23 cellular contexts compared by ENCODE assay signal in the genomic region with DNA sequence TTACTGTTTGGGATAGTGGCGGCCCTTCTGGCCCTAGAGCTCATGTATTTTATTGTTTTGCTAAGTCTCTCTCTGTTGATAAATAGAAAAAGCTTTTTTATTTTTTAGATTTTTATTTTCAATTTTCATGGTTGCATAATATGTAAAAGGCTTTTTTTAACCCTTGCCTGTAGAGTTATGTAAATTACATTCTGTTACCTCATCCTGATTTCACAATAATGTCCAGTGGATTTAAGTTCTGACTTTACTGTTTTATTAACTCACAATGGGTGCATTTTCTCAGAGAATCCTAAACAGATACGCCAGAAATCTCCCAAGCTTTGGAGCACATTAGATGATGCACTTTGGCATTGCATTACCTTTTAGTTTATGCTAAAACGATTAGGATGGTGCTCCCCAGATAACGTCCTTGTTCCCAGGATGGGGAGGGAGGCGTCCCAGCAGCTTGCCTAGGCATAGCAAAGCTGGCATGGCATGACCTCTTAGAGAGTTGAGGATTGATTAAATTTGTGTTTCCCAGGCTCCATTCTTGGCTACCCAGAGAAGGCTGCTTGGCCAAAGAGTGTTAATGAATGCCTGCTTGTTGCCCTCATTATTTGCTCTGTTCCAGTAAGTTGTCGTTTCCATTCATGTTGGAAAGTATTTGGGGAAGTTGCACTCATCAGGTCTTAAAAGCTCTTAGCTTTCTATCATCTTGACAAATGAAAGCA. TPM values are rescaled to one million over a fixed set of nuclear protein-coding genes. Genes with fewer than 3 reads are reported as not detected.
DNase-seq lines count a peak whose midpoint lies in the region; ATAC-seq and TF ChIP-seq lines count a peak whose summit lies in the region.
"Had no signal": no experiment of that assay in that cellular context is flagged by ENCODE, and none has a peak within 500 bp of the region (broad histone marks: within the 10 kb centered on the region; RNA-seq: fewer than 3 reads in every experiment).

No MANE protein-coding gene starts in this region.

- in situ Hi-C loops in GM23248 (cut with MboI): no loop called here

- H3K36me3 ChIP-seq in GM23248 (ENCODE audit: low read depth) (peaks cover 49% of the 10 kb centered on the region), adipocyte (ENCODE audit: control insufficient read depth, insufficient read depth, low read length, severe bottlenecking) (peaks cover 72% of the 10 kb centered on the region), smooth muscle cell (ENCODE audit: low read depth) (peaks cover 25% of the 10 kb centered on the region)

- DNase-seq in NCI-H1436 (lab: John Stamatoyannopoulos, UW): peak; percentile 66
- DNase-seq in NCI-H1436 treated with DMSO at 0.1 percent for 48 hours (lab: John Stamatoyannopoulos, UW): no peak
- no peak for DNase-seq in GM23248
- no peak for DNase-seq in adipocyte (ENCODE audit: low read depth)
- DNase-seq in iris pigment epithelial cell (ENCODE audit: low read depth): peak; percentile 58
- no peak for DNase-seq in smooth muscle cell (lab: John Stamatoyannopoulos, UW; ENCODE audit: unreplicated experiment)
- no peak for DNase-seq in activated naive CD4-positive, alpha-beta T cell treated with anti-CD3 and anti-CD28 coated beads, Interleukin-2, amount 50 U/mL, for 72 hours (ENCODE audit: low spot score in 2 of 2)
- DNase-seq: activated CD4-positive, alpha-beta T cell treated with anti-CD3 and anti-CD28 coated beads, Interleukin-2, amount 10 ng/mL, durations not matched to agents 7 days and 5 days; activated naive CD4-positive, alpha-beta T cell; activated T-cell treated with anti-CD3 and anti-CD28 coated beads, Interleukin-2, amount 50 U/mL, for 72 hours; adrenal gland; CD4-positive, alpha-beta T cell; colonic mucosa; effector memory CD4-positive, alpha-beta T cell; psoas muscle; stimulated activated naive CD8-positive, alpha-beta T cell treated with anti-CD3 and anti-CD28 coated beads, Interleukin-15, Interleukin-2, amounts not matched to agents 100 U/mL and 50 U/mL, for 24 hours; T1000 had no signal

- H3K4me3 ChIP-seq in GM23248 (no peak overlapping the region), adipocyte (ENCODE audit: low read length) (peak overlapping the region; percentile 42), smooth muscle cell (no peak overlapping the region)
- H3K4me3 ChIP-seq: adrenal gland, colonic mucosa, gastroesophageal sphincter, GM23338, hepatocyte, psoas muscle had no signal

- no peaks in the 10 kb centered on the region for H3K9me3 Mint-ChIP-seq in activated naive CD4-positive, alpha-beta T cell treated with anti-CD3 and anti-CD28 coated beads, Interleukin-2, amount 50 U/mL, for 72 hours
- H3K9me3 Mint-ChIP-seq: activated CD4-positive, alpha-beta T cell treated with anti-CD3 and anti-CD28 coated beads, Interleukin-2, amount 10 ng/mL, durations not matched to agents 7 days and 5 days; activated T-cell treated with anti-CD3 and anti-CD28 coated beads, Interleukin-2, amount 50 U/mL, for 72 hours; CD4-positive, alpha-beta T cell; GM23338 had no signal

- H4K20me1 ChIP-seq in GM23248 (ENCODE audit: insufficient read depth): no peaks in the 10 kb centered on the region
- no peaks in the 10 kb centered on the region for H4K20me1 ChIP-seq in smooth muscle cell (ENCODE audit: low read depth)

- H3F3A ChIP-seq in GM23248 (ENCODE audit: insufficient read depth) (peaks cover 33% of the 10 kb centered on the region), smooth muscle cell (ENCODE audit: low read depth) (peaks cover 19% of the 10 kb centered on the region)

- H3K4me2 ChIP-seq in GM23248 (ENCODE audit: unreplicated experiment): no peak overlapping the region
- no peak overlapping the region for H3K4me2 ChIP-seq in smooth muscle cell
- H3K4me2 ChIP-seq: GM23338, hepatocyte had no signal

- peaks cover 20 to 38% of the 10 kb centered on the region in 2 donors for H3K36me3 Mint-ChIP-seq in activated naive CD4-positive, alpha-beta T cell treated with anti-CD3 and anti-CD28 coated beads, Interleukin-2, amount 50 U/mL, for 72 hours

- H3K27me3 ChIP-seq in GM23248 (replicated peaks; ENCODE audit: insufficient read depth) (no peaks in the 10 kb centered on the region), adipocyte (replicated peaks; ENCODE audit: control insufficient read depth, insufficient read depth, low read length) (no peaks in the 10 kb centered on the region), smooth muscle cell (ENCODE audit: low read depth) (no peaks in the 10 kb centered on the region)
- H3K27me3 ChIP-seq: adrenal gland, colonic mucosa, gastroesophageal sphincter, hepatocyte, neutrophil had no signal

- ATAC-seq in HG03039 (IDR thresholded peaks at IDR 0.05; ENCODE audit: unreplicated experiment): no peak
- no peak for ATAC-seq in activated naive CD4-positive, alpha-beta T cell treated with anti-CD3 and anti-CD28 coated beads, Interleukin-2, amount 50 U/mL, for 72 hours
- ATAC-seq: activated T-cell treated with anti-CD3 and anti-CD28 coated beads, Interleukin-2, amount 50 U/mL, for 72 hours; gastroesophageal sphincter; GM23338; psoas muscle; stimulated activated naive CD8-positive, alpha-beta T cell treated with anti-CD3 and anti-CD28 coated beads, Interleukin-15, Interleukin-2, amounts not matched to agents 100 U/mL and 50 U/mL, for 24 hours had no signal

- H3K27ac ChIP-seq in GM23248 (peak overlapping the region; percentile 63), smooth muscle cell (ENCODE audit: low read depth) (no peak overlapping the region)
- H3K27ac ChIP-seq: colonic mucosa, gastroesophageal sphincter, hepatocyte, neutrophil, psoas muscle had no signal

- no peak overlapping the region for H3K9ac ChIP-seq in GM23248
- peak overlapping the region; percentile 54 for H3K9ac ChIP-seq in adipocyte (ENCODE audit: low read length)
- H3K9ac ChIP-seq in smooth muscle cell (ENCODE audit: low read depth): no peak overlapping the region

- WGBS in GM23248 (ENCODE audit: low coverage in 1 of 2, low lambda C conversion rate in 2 of 2, missing lambda C conversion rate in 2 of 2), 2 experiments: 70 to 71% methylated on average over 6 of the region's 6 CpGs
- WGBS in smooth muscle cell (ENCODE audit: low lambda C conversion rate): 92% methylated on average over 6 of the region's 6 CpGs

- TF ChIP-seq CTCF in smooth muscle cell (IDR thresholded peaks at IDR 0.05; ENCODE audit: borderline replicate concordance, insufficient read depth, poor library complexity, severe bottlenecking): no peak

- H3K9me2 ChIP-seq in GM23248 (ENCODE audit: insufficient read depth): no peaks in the 10 kb centered on the region

- no peak overlapping the region for H2AFZ ChIP-seq in GM23248
- H2AFZ ChIP-seq in smooth muscle cell (ENCODE audit: low read depth): no peak overlapping the region
- H2AFZ ChIP-seq: GM23338, hepatocyte had no signal

- H3K9me3 ChIP-seq in GM23248 (ENCODE audit: low read depth) (no peaks in the 10 kb centered on the region), adipocyte (ENCODE audit: control insufficient read depth, low read length) (no peaks in the 10 kb centered on the region), smooth muscle cell (replicated peaks; ENCODE audit: low read depth) (no peaks in the 10 kb centered on the region)
- H3K9me3 ChIP-seq: adrenal gland, colonic mucosa, gastroesophageal sphincter, neutrophil, psoas muscle had no signal

- H3K4me1 ChIP-seq in GM23248 (ENCODE audit: insufficient read depth) (peaks cover 38% of the 10 kb centered on the region), adipocyte (ENCODE audit: control insufficient read depth, insufficient read depth, low read length) (peaks cover 43% of the 10 kb centered on the region), smooth muscle cell (ENCODE audit: low read depth) (no peaks in the 10 kb centered on the region)
- H3K4me1 ChIP-seq: colonic mucosa, psoas muscle had no signal

- no peak overlapping the region for H3K27ac Mint-ChIP-seq in activated naive CD4-positive, alpha-beta T cell treated with anti-CD3 and anti-CD28 coated beads, Interleukin-2, amount 50 U/mL, for 72 hours
- H3K27ac Mint-ChIP-seq: activated CD4-positive, alpha-beta T cell treated with anti-CD3 and anti-CD28 coated beads, Interleukin-2, amount 10 ng/mL, durations not matched to agents 7 days and 5 days; activated T-cell treated with anti-CD3 and anti-CD28 coated beads, Interleukin-2, amount 50 U/mL, for 72 hours; CD4-positive, alpha-beta T cell; GM23338 had no signal

- H3K79me2 ChIP-seq in GM23248 (ENCODE audit: insufficient read depth) (peaks cover 88% of the 10 kb centered on the region), smooth muscle cell (ENCODE audit: low read depth) (no peaks in the 10 kb centered on the region)

RNA-seq across cellular contexts. Expression of a gene that starts 17.1 kb away (rescaled TPM):
- total RNA-seq in GM23248 (2014; rRNA removed; shearing (Covaris generic)): 12.2 and 16.8 TPM in 2 replicates
- polyA plus RNA-seq in GM23248 (2016; fragmentation: Nextera tagmentation; extraction: Ambion mirVana) (9.5 TPM in 2 replicates), smooth muscle cell (2.3 and 2.9 TPM in 2 replicates)
- total RNA-seq in smooth muscle cell: 5.2 and 6.2 TPM in 2 replicates
- total RNA-seq in activated naive CD4-positive, alpha-beta T cell treated with anti-CD3 and anti-CD28 coated beads, Interleukin-2, amount 50 U/mL, for 72 hours: 10 to 100 TPM; 11.3 to 11.4 TPM

RNA-seq across cellular contexts. Expression of a gene that starts 38.9 kb away (rescaled TPM):
- total RNA-seq in GM23248 (2014; rRNA removed; shearing (Covaris generic)): 1.3 and 1.6 TPM in 2 replicates
- polyA plus RNA-seq in GM23248 (2016; fragmentation: Nextera tagmentation; extraction: Ambion mirVana) (0.84 and 0.86 TPM in 2 replicates), smooth muscle cell (18.1 and 57.4 TPM in 2 replicates)
- total RNA-seq in smooth muscle cell: 52.3 and 59.6 TPM in 2 replicates
- 1 to 10 TPM; 1.0 to 1.8 TPM for total RNA-seq in activated naive CD4-positive, alpha-beta T cell treated with anti-CD3 and anti-CD28 coated beads, Interleukin-2, amount 50 U/mL, for 72 hours
- total RNA-seq: A172; activated CD4-positive, alpha-beta T cell treated with anti-CD3 and anti-CD28 coated beads, Interleukin-2, amount 10 ng/mL, durations not matched to agents 7 days and 5 days had no signal

Comparison
In these comparisons a context has a peak if more than half of its experiments do, and no peak if none do; other contexts are left out.
1. DNase-seq: peak in NCI-H1436 (single experiment) and iris pigment epithelial cell (single experiment); none in NCI-H1436 treated with DMSO at 0.1 percent for 48 hours (single experiment), GM23248 (single experiment), adipocyte (single experiment), smooth muscle cell (single experiment) and activated naive CD4-positive, alpha-beta T cell treated with anti-CD3 and anti-CD28 coated beads, Interleukin-2, amount 50 U/mL, for 72 hours (0 of 2).
2. RNA of a gene that starts 38.9 kb away (total RNA-seq): 52.3 to 59.6 TPM in smooth muscle cell; 1.0 to 1.8 TPM in activated naive CD4-positive, alpha-beta T cell treated with anti-CD3 and anti-CD28 coated beads, Interleukin-2, amount 50 U/mL, for 72 hours and 1.3 to 1.6 TPM in GM23248; every median in the first group is over 10 times any median in the second.